Comparison of ENCODE assay signal across 23 cellular contexts in the genomic region with DNA sequence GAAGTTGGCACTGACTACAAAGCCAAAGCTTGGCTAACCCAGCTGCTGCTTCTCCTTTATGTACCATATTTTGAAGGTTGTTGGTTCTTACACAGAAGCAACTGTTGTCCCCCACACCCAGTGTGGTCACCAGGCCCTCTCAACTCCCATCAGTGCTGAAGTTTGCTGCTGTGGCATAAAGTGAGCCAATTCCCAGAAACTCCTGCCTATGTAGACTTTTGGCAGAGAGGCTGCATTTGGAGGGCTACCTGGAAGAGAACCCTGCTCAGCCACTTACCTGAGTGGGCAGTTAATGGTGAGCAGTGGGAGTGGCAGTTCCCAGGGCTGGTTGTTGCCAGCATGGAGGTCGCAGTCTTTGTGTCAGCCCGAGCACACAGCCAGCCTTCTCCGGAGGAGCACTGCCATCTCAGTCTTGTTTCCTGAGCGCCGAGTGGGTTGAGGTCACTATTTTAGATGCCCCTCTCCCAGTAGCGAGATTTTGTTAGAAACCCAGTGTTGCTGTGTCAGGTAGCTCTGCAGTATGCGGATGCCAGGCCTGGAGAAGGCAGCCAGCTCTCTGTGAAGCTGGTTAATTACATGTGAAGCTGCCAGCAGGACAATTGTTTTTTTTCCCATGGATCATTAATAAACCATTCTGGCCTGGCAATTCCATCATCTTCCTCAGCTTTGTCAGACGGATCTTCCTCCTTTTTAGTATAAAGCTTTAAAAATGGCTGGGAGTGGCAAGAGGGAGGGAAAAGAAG. TPM values are rescaled to one million over a fixed set of nuclear protein-coding genes. Genes with fewer than 3 reads are reported as not detected.
DNase-seq lines count a peak whose midpoint lies in the region; ATAC-seq and TF ChIP-seq lines count a peak whose summit lies in the region.
"Had no signal": no experiment of that assay in that cellular context is flagged by ENCODE, and none has a peak within 500 bp of the region (broad histone marks: within the 10 kb centered on the region; RNA-seq: fewer than 3 reads in every experiment).

No MANE protein-coding gene starts in this region.

- ATAC-seq in lower lobe of right lung = peak; percentile 45 to 76
- ATAC-seq: GM23338 had no signal

- intact Hi-C loops in dorsolateral prefrontal cortex (cut with DNase I) = no loop called here
- intact Hi-C loops in lower lobe of right lung (cut with DNase I) = no loop called here

- peaks cover 4% of the 10 kb centered on the region for H3K36me3 ChIP-seq in lower lobe of right lung
- H3K36me3 ChIP-seq: MG63, Peyer's patch had no signal

- peaks cover 14% of the 10 kb centered on the region for H3K4me1 ChIP-seq in lower lobe of right lung
- H3K4me1 ChIP-seq: SJSA1 had no signal

- DNase-seq in NCI-H2196 (lab: John Stamatoyannopoulos, UW; ENCODE audit: unreplicated experiment) = peak; percentile 30
- DNase-seq in NCI-H2196 treated with DMSO at 0.1 percent for 48 hours (lab: John Stamatoyannopoulos, UW; ENCODE audit: unreplicated experiment) = no peak
- DNase-seq in dorsolateral prefrontal cortex = peak in 1 of 10 donors; percentile 56
- no peak for DNase-seq in lower lobe of right lung
- no peak for DNase-seq in D341Med (ENCODE audit: low spot score)
- DNase-seq in immature natural killer cell = no peak
- no peak for DNase-seq in NCI-H1105 treated with DMSO at 0.1 percent for 48 hours (lab: John Stamatoyannopoulos, UW)
- DNase-seq in superior temporal gyrus (ENCODE audit: extremely low spot score) = no peak
- DNase-seq: 8988T; DMS153; GF-D8; HCEC 1CT; Kasumi-1; MG63; NCI-H1048; NCI-H1436 treated with DMSO at 0.1 percent for 48 hours; NCI-H526 treated with DMSO at 0.1 percent for 48 hours; NK-92 treated with Interleukin-12 subunit alpha and Interleukin-12 subunit beta, amount 100 ng/mL, for 24 hours; Peyer's patch had no signal

- peaks cover 0 to 6% (median 4%) of the 10 kb centered on the region in 3 donors for H3K36me3 Mint-ChIP-seq in immature natural killer cell

- no peaks in the 10 kb centered on the region for H3K27me3 ChIP-seq in dorsolateral prefrontal cortex
- H3K27me3 ChIP-seq in lower lobe of right lung (ENCODE audit: low read depth) = no peaks in the 10 kb centered on the region
- H3K27me3 ChIP-seq: MG63, Peyer's patch, SJSA1 had no signal

- no peak overlapping the region for H3K4me3 Mint-ChIP-seq in immature natural killer cell
- H3K4me3 Mint-ChIP-seq: CD14-positive monocyte, GM23338, IgD-negative memory B cell had no signal

- peaks cover 25% of the 10 kb centered on the region in 2 donors for H3K4me1 Mint-ChIP-seq in immature natural killer cell

- peak overlapping the region in 37 of 59 donors; percentile 5 to 81 (median 46) for H3K27ac ChIP-seq in dorsolateral prefrontal cortex
- no peak overlapping the region for H3K27ac ChIP-seq in lower lobe of right lung
- H3K27ac ChIP-seq: Peyer's patch, SJSA1 had no signal

- H3K9me3 ChIP-seq in lower lobe of right lung = no peaks in the 10 kb centered on the region
- H3K9me3 ChIP-seq: MG63, Peyer's patch, SJSA1 had no signal

- H3K4me3 ChIP-seq in dorsolateral prefrontal cortex = no peak overlapping the region
- no peak overlapping the region for H3K4me3 ChIP-seq in lower lobe of right lung
- H3K4me3 ChIP-seq: GM23338, MG63, Peyer's patch, SJSA1 had no signal

- H3K9me3 Mint-ChIP-seq in immature natural killer cell = no peaks in the 10 kb centered on the region
- H3K9me3 Mint-ChIP-seq: CD14-positive monocyte, GM23338, IgD-negative memory B cell had no signal

- TF ChIP-seq CTCF in dorsolateral prefrontal cortex (IDR thresholded peaks at IDR 0.05 in 54 of 56, conservative IDR thresholded peaks at IDR 0.05 in 2 of 56; ENCODE audit: low read depth in 1 of 56, partially characterized antibody in 56 of 56) (no peak), lower lobe of right lung (IDR thresholded peaks at IDR 0.05) (no peak)

- H3K27me3 Mint-ChIP-seq in immature natural killer cell (ENCODE audit: low read depth in 3 of 3) = no peaks in the 10 kb centered on the region
- H3K27me3 Mint-ChIP-seq: IgD-negative memory B cell had no signal

- H3K27ac Mint-ChIP-seq in immature natural killer cell = no peak overlapping the region
- H3K27ac Mint-ChIP-seq: GM23338 had no signal

RNA-seq across cellular contexts. Expression of a gene that starts 24.5 kb away (rescaled TPM):
- total RNA-seq in dorsolateral prefrontal cortex (100 to 1,000 TPM in 88 of 120 experiments, 10 to 100 TPM in 32; 44.8 to 204 (median 116) TPM), lower lobe of right lung (12.8 TPM)
- polyA plus RNA-seq in immature natural killer cell = under 1 TPM in 2 of 3 donors, not detected in 1; 0.08 to 0.36 TPM
- polyA plus RNA-seq: IgD-negative memory B cell had no signal
